13 cellular contexts compared by ENCODE assay signal in genomic region chr17:1967092-1967662, GRCh38. TPM values are rescaled to one million over a fixed set of nuclear protein-coding genes. Genes with fewer than 3 reads are reported as not detected.
DNase-seq lines count a peak whose midpoint lies in the region; ATAC-seq and TF ChIP-seq lines count a peak whose summit lies in the region.
"Had no signal": no experiment of that assay in that cellular context is flagged by ENCODE, and none has a peak within 500 bp of the region (broad histone marks: within the 10 kb centered on the region; RNA-seq: fewer than 3 reads in every experiment).

No MANE protein-coding gene starts in this region.

- H3K4me3 ChIP-seq in BLaER1 treated with 17β-estradiol and CSF1 and Interleukin-3, amounts not matched to agents 10 nM and 100 nM, result no peak overlapping the region
- no peak overlapping the region for H3K4me3 ChIP-seq in left lung
- H3K4me3 ChIP-seq: esophagus muscularis mucosa, sigmoid colon had no signal

- H3K27ac ChIP-seq in BLaER1 treated with 17β-estradiol and CSF1 and Interleukin-3, amounts not matched to agents 10 nM and 100 nM, result peak overlapping the region in 6 of 11 experiments; percentile 3 to 50 (median 26); a peak in 6 of 22 replicates
- H3K27ac ChIP-seq in VCaP (peak overlapping the region; percentile 42), left lung (no peak overlapping the region)
- H3K27ac ChIP-seq: esophagus muscularis mucosa, sigmoid colon had no signal

- H4K20me1 ChIP-seq in BLaER1 treated with 17β-estradiol and CSF1 and Interleukin-3, amounts not matched to agents 10 nM and 100 nM, result peaks cover 0 to 7% (median 0%) of the 10 kb centered on the region in 11 experiments; a peak in 1 of 22 replicates

- intact Hi-C loops in left lung (cut with DNase I), result no loop called here

- peaks cover 0 to 11% (median 0%) of the 10 kb centered on the region in 11 experiments; a peak in 8 of 22 replicates for H3K9me3 ChIP-seq in BLaER1 treated with 17β-estradiol and CSF1 and Interleukin-3, amounts not matched to agents 10 nM and 100 nM (replicated peaks in 1 of 11)
- no peaks in the 10 kb centered on the region for H3K9me3 ChIP-seq in left lung
- H3K9me3 ChIP-seq: esophagus muscularis mucosa, sigmoid colon had no signal

- no peaks in the 10 kb centered on the region for H3K27me3 ChIP-seq in BLaER1 treated with 17β-estradiol and CSF1 and Interleukin-3, amounts not matched to agents 10 nM and 100 nM
- H3K27me3 ChIP-seq in left lung, result peaks cover 0 to 15% of the 10 kb centered on the region in 2 donors

- H3K4me1 ChIP-seq in BLaER1 treated with 17β-estradiol and CSF1 and Interleukin-3, amounts not matched to agents 10 nM and 100 nM, result peaks cover 13 to 45% (median 35%) of the 10 kb centered on the region in 10 experiments
- no peaks in the 10 kb centered on the region for H3K4me1 ChIP-seq in left lung
- H3K4me1 ChIP-seq: esophagus muscularis mucosa, sigmoid colon had no signal

- H3K9ac ChIP-seq in BLaER1 treated with 17β-estradiol and CSF1 and Interleukin-3, amounts not matched to agents 10 nM and 100 nM, result peak overlapping the region in 2 of 11 experiments; percentile 2 to 25; a peak in 2 of 22 replicates

- H3K4me2 ChIP-seq in BLaER1 treated with 17β-estradiol and CSF1 and Interleukin-3, amounts not matched to agents 10 nM and 100 nM, result peak overlapping the region; percentile 0 to 66 (median 54); a peak in 20 of 22 replicates

- ATAC-seq in left lung (peak; percentile 78), GM18505 (IDR thresholded peaks at IDR 0.05; ENCODE audit: unreplicated experiment) (no peak), GM21367 (IDR thresholded peaks at IDR 0.05; ENCODE audit: unreplicated experiment) (no peak)

- peak; percentile 29; the same call in 1 of the 2 replicates for TF ChIP-seq CTCF in VCaP (conservative IDR thresholded peaks at IDR 0.05)
- TF ChIP-seq CTCF in left lung (IDR thresholded peaks at IDR 0.05), result no peak

- H3K36me3 ChIP-seq in BLaER1 treated with 17β-estradiol and CSF1 and Interleukin-3, amounts not matched to agents 10 nM and 100 nM, result 0 out of 22 replicates have a peak, but pooled peaks cover 0 to 4% (median 0%) of the 10 kb centered on the region in 11 experiments
- H3K36me3 ChIP-seq in left lung, result no peaks in the 10 kb centered on the region
- H3K36me3 ChIP-seq: esophagus muscularis mucosa, sigmoid colon had no signal

- DNase-seq in ELF-1 (ENCODE audit: low read depth, low spot score) (peak; percentile 94), left lung (no peak), AG08396 (ENCODE audit: low spot score) (no peak)
- DNase-seq: cerebellar nuclear complex, MM.1S, OCI-M1, sigmoid colon, T-helper 2 cell had no signal

- TF ChIP-seq POLR2A in GM18505 (IDR thresholded peaks at IDR 0.05; ENCODE audit: borderline replicate concordance, extremely low read depth, insufficient read depth, insufficient read length), result no peak

RNA-seq across cellular contexts. Expression of gene RTN4RL1, which starts 58.0 kb away (rescaled TPM):
- 1 to 10 TPM; 2.7 to 5.1 TPM for total RNA-seq in left lung

Comparison
In these comparisons a context has a peak if more than half of its experiments do, and no peak if none do; other contexts are left out.
1. H3K27ac ChIP-seq: peak in BLaER1 treated with 17β-estradiol and CSF1 and Interleukin-3, amounts not matched to agents 10 nM and 100 nM (6 of 11) and VCaP (single experiment); none in left lung (0 of 2).